In genomic region chr11:8720376-8720775, GRCh38 we compare ENCODE assay signal across 9 cellular contexts. TPM values are rescaled to one million over a fixed set of nuclear protein-coding genes. Genes with fewer than 3 reads are reported as not detected.
DNase-seq lines count a peak whose midpoint lies in the region; ATAC-seq and TF ChIP-seq lines count a peak whose summit lies in the region.
"Had no signal": no experiment of that assay in that cellular context is flagged by ENCODE, and none has a peak within 500 bp of the region (broad histone marks: within the 10 kb centered on the region; RNA-seq: fewer than 3 reads in every experiment).

No MANE protein-coding gene starts in this region.

- no peak for TF ChIP-seq CTCF in Peyer's patch (IDR thresholded peaks at IDR 0.05)
- no peak for TF ChIP-seq CTCF in coronary artery (IDR thresholded peaks at IDR 0.05)
- TF ChIP-seq CTCF in tibial nerve (IDR thresholded peaks at IDR 0.05), result no peak

- WGBS in tibial nerve, 2 donors, result 44 to 49% methylated on average over 3 of the region's 3 CpGs

- TF ChIP-seq POLR2A in Peyer's patch (IDR thresholded peaks at IDR 0.05) (no peak), tibial nerve (IDR thresholded peaks at IDR 0.05) (no peak)

- H3K4me1 ChIP-seq in Peyer's patch, result peaks cover 0 to 87% (median 4%) of the 10 kb centered on the region in 4 donors
- peaks cover 53 to 81% of the 10 kb centered on the region in 2 donors for H3K4me1 ChIP-seq in muscle layer of duodenum (ENCODE audit: control insufficient read depth in 1 of 2, insufficient read depth in 2 of 2, low read length in 2 of 2)
- H3K4me1 ChIP-seq in tibial nerve, result peaks cover 0 to 80% (median 57%) of the 10 kb centered on the region in 4 donors

- H3K4me3 ChIP-seq in Peyer's patch (no peak overlapping the region), coronary artery (no peak overlapping the region), muscle layer of duodenum (ENCODE audit: low read depth in 1 of 2, low read length in 2 of 2) (peak overlapping the region in 1 of 2 donors; percentile 15), tibial nerve (no peak overlapping the region)

- H3K36me3 ChIP-seq in Peyer's patch (peaks cover 0 to 20% (median 0%) of the 10 kb centered on the region in 3 donors), muscle layer of duodenum (ENCODE audit: control insufficient read depth in 1 of 2, insufficient read depth in 2 of 2, low read length in 2 of 2) (peaks cover 12 to 13% of the 10 kb centered on the region in 2 donors), tibial nerve (peaks cover 0 to 23% (median 0%) of the 10 kb centered on the region in 3 donors)

- no peak for DNase-seq in Peyer's patch
- DNase-seq in coronary artery (ENCODE audit: low spot score), result no peak
- no peak for DNase-seq in tibial nerve (ENCODE audit: low spot score in 2 of 2)
- DNase-seq in NCI-H1417 treated with DMSO at 0.1 percent for 48 hours (lab: John Stamatoyannopoulos, UW), result no peak
- no peak for DNase-seq in GM19238 (ENCODE audit: insufficient read length, low spot score)
- DNase-seq: H7; naive thymus-derived CD4-positive, alpha-beta T cell had no signal

- no peak for ATAC-seq in GM21529 (IDR thresholded peaks at IDR 0.05; ENCODE audit: unreplicated experiment)
- ATAC-seq: naive thymus-derived CD4-positive, alpha-beta T cell had no signal

- TF ChIP-seq EP300 in tibial nerve (IDR thresholded peaks at IDR 0.05), result no peak

- H3K27me3 ChIP-seq in Peyer's patch, result no peaks in the 10 kb centered on the region
- no peaks in the 10 kb centered on the region for H3K27me3 ChIP-seq in muscle layer of duodenum (ENCODE audit: low read depth, low read length)
- H3K27me3 ChIP-seq in tibial nerve, result no peaks in the 10 kb centered on the region

- H3K9me3 ChIP-seq in Peyer's patch (no peaks in the 10 kb centered on the region), muscle layer of duodenum (ENCODE audit: control insufficient read depth in 1 of 2, low read length in 2 of 2) (no peaks in the 10 kb centered on the region), tibial nerve (no peaks in the 10 kb centered on the region)

- H3K27ac ChIP-seq in Peyer's patch (peak overlapping the region; percentile 58 to 86 (median 70)), coronary artery (peak overlapping the region; percentile 80 to 93), muscle layer of duodenum (ENCODE audit: low read length) (peak overlapping the region; percentile 95), tibial nerve (peak overlapping the region; percentile 27 to 92 (median 82))

RNA-seq across cellular contexts. Expression of gene RPL27A, which starts 37.8 kb away (rescaled TPM):
- total RNA-seq in Peyer's patch (100 to 1,000 TPM; 476 to 923 (median 619) TPM), tibial nerve (100 to 1,000 TPM; 800 to 945 (median 825) TPM)

RNA-seq across cellular contexts. Expression of gene TRIM66, which starts 37.9 kb away (rescaled TPM):
- 10 to 100 TPM; 12.1 to 34.2 (median 19.8) TPM for total RNA-seq in Peyer's patch
- total RNA-seq in tibial nerve, result 10 to 100 TPM in 3 of 4 donors, 1 to 10 TPM in 1; 7.1 to 26.5 (median 16.2) TPM
